7 cellular contexts compared by ENCODE assay signal in genomic region chr4:171751538-171751937, GRCh38.
"Had no signal": no experiment of that assay in that cellular context is flagged by ENCODE, and none has a peak within 500 bp of the region (broad histone marks: within the 10 kb centered on the region; RNA-seq: fewer than 3 reads in every experiment).

No MANE protein-coding gene starts in this region.

- FAIRE-seq: G401.6, GM12891, GM12892, GM18507, GM19239 had no signal

- DNase-seq: GDM1, GF-D8 had no signal
